ENCODE assay signal across 23 cellular contexts in the genomic region with DNA sequence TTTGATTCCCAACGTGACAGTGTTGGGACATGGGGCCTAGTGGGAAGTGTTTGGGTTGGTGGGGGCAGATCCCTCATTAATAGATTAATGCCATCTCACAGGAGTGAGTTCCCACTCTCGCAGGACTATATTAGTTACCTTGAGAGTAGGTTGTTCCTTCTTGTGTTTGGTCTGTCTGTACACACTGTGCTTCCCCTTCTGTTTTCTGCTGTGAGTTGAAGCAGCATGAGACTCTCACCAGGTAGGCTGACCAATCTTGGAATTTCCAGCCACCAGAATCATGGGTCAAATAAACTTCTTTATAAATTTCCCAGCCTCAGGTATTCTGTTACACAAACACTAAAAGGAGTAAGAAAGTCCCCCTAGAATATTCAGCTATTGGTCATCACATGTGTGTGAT.
"Had no signal": no experiment of that assay in that cellular context is flagged by ENCODE, and none has a peak within 500 bp of the region (broad histone marks: within the 10 kb centered on the region; RNA-seq: fewer than 3 reads in every experiment).

No MANE protein-coding gene starts in this region.

- H3K4me1 ChIP-seq: foreskin keratinocyte, suprapubic skin, tibial nerve, upper lobe of right lung, vagina had no signal

- H3K27me3 ChIP-seq: foreskin keratinocyte, hepatocyte, ovary, suprapubic skin, tibial nerve, upper lobe of right lung, vagina had no signal

- H3K27ac Mint-ChIP-seq: dendritic cell treated with granulocyte-macrophage colony-stimulating factor and Interleukin-4, amounts not matched to agents 40 ng/mL and 50 ng/mL, for 4 days; effector memory CD8-positive, alpha-beta T cell; mesothelial cell of epicardium; natural killer cell had no signal

- H3K36me3 ChIP-seq: ovary, suprapubic skin, tibial nerve, upper lobe of right lung, vagina had no signal

- H3K9me3 Mint-ChIP-seq: dendritic cell treated with granulocyte-macrophage colony-stimulating factor and Interleukin-4, amounts not matched to agents 40 ng/mL and 50 ng/mL, for 4 days; effector memory CD8-positive, alpha-beta T cell; mesothelial cell of epicardium; natural killer cell; neural crest cell had no signal

- H3K4me3 Mint-ChIP-seq: dendritic cell treated with granulocyte-macrophage colony-stimulating factor and Interleukin-4, amounts not matched to agents 40 ng/mL and 50 ng/mL, for 4 days; effector memory CD8-positive, alpha-beta T cell; mesothelial cell of epicardium; natural killer cell; neural crest cell had no signal

- H3K4me3 ChIP-seq: hepatocyte, lung, ovary, suprapubic skin, tibial nerve, upper lobe of right lung, vagina had no signal

- DNase-seq: effector memory CD8-positive, alpha-beta T cell; erythroblast; foreskin keratinocyte; head of caudate nucleus; kidney; left colon; left ventricle myocardium superior; natural killer cell; nucleus accumbens; ovary; right cardiac atrium; small intestine; stimulated activated CD4-positive, alpha-beta T cell treated with anti-CD3 and anti-CD28 coated beads, Interleukin-2, amount 100 ng/mL, for 48 hours; stimulated activated naive CD8-positive, alpha-beta T cell treated with anti-CD3 and anti-CD28 coated beads, Interleukin-15, Interleukin-2, amounts not matched to agents 100 U/mL and 50 U/mL, for 24 hours; upper lobe of right lung had no signal

- H3K9me3 ChIP-seq: ovary, suprapubic skin, tibial nerve, upper lobe of right lung, vagina had no signal

- H2AFZ ChIP-seq: hepatocyte had no signal

- H3K36me3 Mint-ChIP-seq: mesothelial cell of epicardium, natural killer cell had no signal

- H3K79me2 ChIP-seq: hepatocyte had no signal

- H3K4me2 ChIP-seq: hepatocyte had no signal

- H3K4me1 Mint-ChIP-seq: natural killer cell had no signal

- ATAC-seq: effector memory CD8-positive, alpha-beta T cell; foreskin keratinocyte; left colon; natural killer cell; stimulated activated naive CD8-positive, alpha-beta T cell treated with anti-CD3 and anti-CD28 coated beads, Interleukin-15, Interleukin-2, amounts not matched to agents 100 U/mL and 50 U/mL, for 24 hours had no signal

- H3K27ac ChIP-seq: foreskin keratinocyte, hepatocyte, suprapubic skin, tibial nerve, upper lobe of right lung, vagina had no signal
